In the genomic region with DNA sequence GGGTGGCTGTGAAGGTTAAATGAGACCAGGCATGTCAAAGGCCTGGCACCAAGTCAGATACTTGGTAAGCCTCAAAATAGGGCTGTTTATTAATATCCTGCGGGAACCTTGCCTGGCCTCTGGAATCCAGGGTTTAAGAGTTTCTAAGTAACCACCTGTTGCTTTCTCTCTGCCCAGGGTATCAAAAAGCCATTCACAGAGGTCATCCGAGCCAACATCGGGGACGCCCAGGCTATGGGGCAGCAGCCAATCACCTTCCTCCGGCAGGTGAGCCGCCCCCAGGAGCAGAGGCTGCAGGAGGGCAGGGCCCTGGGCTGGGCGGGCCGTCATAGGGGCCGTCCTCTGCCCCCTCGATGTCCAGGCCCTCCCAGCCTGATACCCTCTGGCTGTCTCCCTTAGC, we compare ENCODE assay signal across 17 cellular contexts. TPM values are rescaled to one million over a fixed set of nuclear protein-coding genes. Genes with fewer than 3 reads are reported as not detected.
DNase-seq lines count a peak whose midpoint lies in the region; ATAC-seq, FAIRE-seq and TF ChIP-seq lines count a peak whose summit lies in the region.
"Had no signal": no experiment of that assay in that cellular context is flagged by ENCODE, and none has a peak within 500 bp of the region (broad histone marks: within the 10 kb centered on the region; RNA-seq: fewer than 3 reads in every experiment).

No MANE protein-coding gene starts in this region.

- H4K20me1 ChIP-seq in K562 (replicated peaks; ENCODE audit: control insufficient read depth, insufficient read depth, low read length): no peaks in the 10 kb centered on the region

- CTCF ChIA-PET in K562 (lab: Yijun Ruan, JAX; ENCODE audit: low intra/inter-chr PET ratio): no interaction called here

- DNase-seq in H7: peak; percentile 70
- peak in 1 of 4 experiments; percentile 20 for DNase-seq in K562 (ENCODE audit: extremely low read depth in 1 of 4, low spot score in 3 of 4)
- peak; percentile 98 for DNase-seq in myocyte (ENCODE audit: low read depth)
- no peak for DNase-seq in stimulated activated effector memory CD8-positive, alpha-beta T cell treated with anti-CD3 and anti-CD28 coated beads, Interleukin-12 subunit alpha, Interleukin-12 subunit beta, amount 100 ng/mL, for 72 hours (ENCODE audit: low spot score in 2 of 2)
- DNase-seq in HFFc6: no peak
- DNase-seq in urothelium cell line (ENCODE audit: low spot score): no peak
- DNase-seq in D341Med (ENCODE audit: low spot score): no peak
- DNase-seq: CD8-positive, alpha-beta T cell; GF-D8; KG1; NCI-H1092; NCI-H2227 treated with DMSO at 0.1 percent for 48 hours; NCI-H526 had no signal

- no peaks in the 10 kb centered on the region for H3K27me3 Mint-ChIP-seq in HFFc6 (ENCODE audit: insufficient read depth)
- H3K27me3 Mint-ChIP-seq: B cell had no signal

- ATAC-seq in K562 (no peak), HG02610 (IDR thresholded peaks at IDR 0.05; ENCODE audit: unreplicated experiment) (no peak)
- peak; percentile 9 for ATAC-seq in stimulated activated effector memory CD8-positive, alpha-beta T cell treated with anti-CD3 and anti-CD28 coated beads, Interleukin-12 subunit alpha, Interleukin-12 subunit beta, amount 100 ng/mL, for 72 hours
- ATAC-seq: CD8-positive, alpha-beta T cell had no signal

- H3K4me1 Mint-ChIP-seq in stimulated activated effector memory CD8-positive, alpha-beta T cell treated with anti-CD3 and anti-CD28 coated beads, Interleukin-12 subunit alpha, Interleukin-12 subunit beta, amount 100 ng/mL, for 72 hours: no peaks in the 10 kb centered on the region
- peaks cover 19% of the 10 kb centered on the region for H3K4me1 Mint-ChIP-seq in HFFc6 (ENCODE audit: low read depth)
- H3K4me1 Mint-ChIP-seq: B cell had no signal

- H3K4me1 ChIP-seq in K562 (replicated peaks in 1 of 2; ENCODE audit: control insufficient read depth in 2 of 2, insufficient read depth in 2 of 2, low read length in 2 of 2): peaks cover 6 to 19% of the 10 kb centered on the region in 2 experiments; a peak in 4 of 5 replicates

- H3K4me3 Mint-ChIP-seq in stimulated activated effector memory CD8-positive, alpha-beta T cell treated with anti-CD3 and anti-CD28 coated beads, Interleukin-12 subunit alpha, Interleukin-12 subunit beta, amount 100 ng/mL, for 72 hours: no peak overlapping the region
- no peak overlapping the region for H3K4me3 Mint-ChIP-seq in HFFc6
- H3K4me3 Mint-ChIP-seq: B cell; CD8-positive, alpha-beta T cell had no signal

- H3K4me3 ChIP-seq in H7 (ENCODE audit: insufficient read depth, low read depth, low read length) (no peak overlapping the region), K562 (no peak overlapping the region)
- H3K4me3 ChIP-seq: SJSA1 had no signal

- intact Hi-C loops in K562 (cut with micrococcal nuclease): no loop called here

- no peak overlapping the region for H2AFZ ChIP-seq in K562 (ENCODE audit: low read depth, low read length)

- no peaks in the 10 kb centered on the region for H3K79me2 ChIP-seq in K562 (ENCODE audit: control insufficient read depth, insufficient read depth, low read length)

- H3K36me3 ChIP-seq in H7 (replicated peaks; ENCODE audit: control insufficient read depth, insufficient read depth, low read length) (peaks cover 26% of the 10 kb centered on the region), K562 (ENCODE audit: control insufficient read depth, insufficient read depth, low read length) (no peaks in the 10 kb centered on the region)

- FAIRE-seq in K562 (lab: Jason Lieb, UNC): no peak
- FAIRE-seq in urothelium cell line (lab: Jason Lieb, UNC): no peak
- FAIRE-seq: GM19239 had no signal

- H3K27ac Mint-ChIP-seq in stimulated activated effector memory CD8-positive, alpha-beta T cell treated with anti-CD3 and anti-CD28 coated beads, Interleukin-12 subunit alpha, Interleukin-12 subunit beta, amount 100 ng/mL, for 72 hours: no peak overlapping the region
- H3K27ac Mint-ChIP-seq in HFFc6: no peak overlapping the region
- H3K27ac Mint-ChIP-seq: B cell; CD8-positive, alpha-beta T cell had no signal

- H3K36me3 Mint-ChIP-seq in stimulated activated effector memory CD8-positive, alpha-beta T cell treated with anti-CD3 and anti-CD28 coated beads, Interleukin-12 subunit alpha, Interleukin-12 subunit beta, amount 100 ng/mL, for 72 hours: peaks cover 23% of the 10 kb centered on the region
- no peaks in the 10 kb centered on the region for H3K36me3 Mint-ChIP-seq in HFFc6 (ENCODE audit: low read depth)
- H3K36me3 Mint-ChIP-seq: CD8-positive, alpha-beta T cell had no signal

- 81% methylated on average over 9 of the region's 10 CpGs for WGBS in K562 (ENCODE audit: insufficient coverage, low coverage, missing lambda C conversion rate)

- H3K27ac ChIP-seq in K562 (ENCODE audit: extremely low read depth, low read depth, low read length): no peak overlapping the region
- H3K27ac ChIP-seq: SJSA1 had no signal

- no peaks in the 10 kb centered on the region for H3K9me3 ChIP-seq in K562 (replicated peaks; ENCODE audit: control insufficient read depth, insufficient read depth, low read depth, low read length)
- H3K9me3 ChIP-seq: SJSA1 had no signal

- H3K27me3 ChIP-seq in H7 (ENCODE audit: control insufficient read depth, insufficient read depth, low read length): no peaks in the 10 kb centered on the region
- H3K27me3 ChIP-seq in K562 (ENCODE audit: control insufficient read depth in 2 of 2, insufficient read depth in 2 of 2, low read length in 2 of 2): no peaks in the 10 kb centered on the region
- H3K27me3 ChIP-seq: SJSA1 had no signal

- no peak for TF ChIP-seq CTCF in K562 (IDR thresholded peaks at IDR 0.05 in 2 of 3, conservative IDR thresholded peaks at IDR 0.05 in 1 of 3; ENCODE audit: insufficient read depth in 2 of 3, low read depth in 1 of 3, low read length in 3 of 3)
- TF ChIP-seq CTCF in HFFc6 (IDR thresholded peaks at IDR 0.05): no peak

- TF ChIP-seq RAD21 in K562 (CRISPR knock-in tag; conservative IDR thresholded peaks at IDR 0.05 in 1 of 2, IDR thresholded peaks at IDR 0.05 in 1 of 2): no peak

- no peak for TF ChIP-seq POLR2A in K562 (conservative IDR thresholded peaks at IDR 0.05)

- POLR2A ChIA-PET in K562 (lab: Yijun Ruan, JAX): no interaction called here

- no peak overlapping the region for H3K9ac ChIP-seq in K562 (ENCODE audit: insufficient read depth in 1 of 2, low read depth in 2 of 2, low read length in 2 of 2)

- H3K4me2 ChIP-seq in K562 (ENCODE audit: insufficient read depth, low read length): no peak overlapping the region

- in situ Hi-C loops in K562 (cut with MboI): no loop called here

- no peaks in the 10 kb centered on the region for H3K9me3 Mint-ChIP-seq in stimulated activated effector memory CD8-positive, alpha-beta T cell treated with anti-CD3 and anti-CD28 coated beads, Interleukin-12 subunit alpha, Interleukin-12 subunit beta, amount 100 ng/mL, for 72 hours
- no peaks in the 10 kb centered on the region for H3K9me3 Mint-ChIP-seq in HFFc6
- H3K9me3 Mint-ChIP-seq: CD8-positive, alpha-beta T cell had no signal

- no peak for TF ChIP-seq EP300 in K562 (IDR thresholded peaks at IDR 0.05; ENCODE audit: low read length)

- BruUV-seq in K562 (replicated peaks; lab: Mats Ljungman, UMichigan): no TSS peak

- H3K9me1 ChIP-seq in K562 (ENCODE audit: control insufficient read depth, insufficient read depth, low read length): no peaks in the 10 kb centered on the region

TF ChIP-seq in K562, 482 proteins besides CTCF, POLR2A, EP300 and RAD21:
- no peak for TF ChIP-seq ZNF274 (IDR thresholded peaks at IDR 0.05; ENCODE audit: borderline replicate concordance, low read depth, low read length)
- TF ChIP-seq ESRRA (IDR thresholded peaks at IDR 0.05; ENCODE audit: borderline replicate concordance, low read depth): 0 out of 2 replicates have a peak, but pooled peaks have one; percentile 4

RNA-seq across cellular contexts. Expression of a gene that starts 13.3 kb away (rescaled TPM):
- total RNA-seq in H7 (2014; rRNA removed; shearing (Covaris generic)): 56.8 and 63.2 TPM in 2 replicates
- total RNA-seq in K562 (2011; cell fraction: chromatin; rRNA removed; ENCODE audit: low replicate concordance): 9.1 and 9.7 TPM in 2 replicates
- total RNA-seq in K562 (2011; cell fraction: nucleolus; rRNA removed): 4.7 and 5.9 TPM in 2 replicates
- total RNA-seq in K562 (2011; cell fraction: nucleoplasm; rRNA removed): 9.2 and 12.0 TPM in 2 replicates
- total RNA-seq in K562 (2014; rRNA removed) (7.2 and 7.3 TPM in 2 replicates), K562 (2014; rRNA removed; fragmentation: Illumina TruSeq; extraction: Trizol) (3.7 and 5.0 TPM in 2 replicates), K562 (2015; rRNA removed; fragmentation: Illumina TruSeq; extraction: Trizol) (2.8 and 3.0 TPM in 2 replicates), K562 (2021) (12.9 and 14.4 TPM in 2 replicates), myocyte (17.0 and 22.1 TPM in 2 replicates)
- polyA plus RNA-seq in K562 (2011; rRNA removed) (5.8 and 10.4 TPM in 2 replicates), K562 (2014; fragmentation: Illumina TruSeq; extraction: Trizol) (10.0 and 12.1 TPM in 2 replicates), K562 (2014; fragmentation: Nextera tagmentation; extraction: Ambion mirVana) (under 1 TPM; 0.79 to 0.96 TPM), K562 (2014; rRNA removed) (6.8 and 7.7 TPM in 2 replicates)
- 9.4 and 12.6 TPM in 2 replicates for polyA plus RNA-seq in K562 (2011; cell fraction: cytosol; rRNA removed)
- 8.1 and 12.3 TPM in 2 replicates for polyA plus RNA-seq in K562 (2011; cell fraction: nucleus; rRNA removed)
- 6.6 and 23.6 TPM in 2 replicates for polyA plus RNA-seq in K562 (2012)
- polyA minus RNA-seq in K562 (2011; rRNA and poly(A)+ RNA removed): 5.9 and 6.5 TPM in 2 replicates
- polyA minus RNA-seq in K562 (2011; cell fraction: cytosol; rRNA and poly(A)+ RNA removed): 4.6 and 13.5 TPM in 2 replicates
- 1.6 and 5.9 TPM in 2 replicates for polyA minus RNA-seq in K562 (2011; cell fraction: nucleus; rRNA and poly(A)+ RNA removed)
- polyA plus RNA-seq in myocyte (2012): 30.1 TPM
- 10 to 100 TPM; 11.5 to 17.4 (median 14.0) TPM for total RNA-seq in HFFc6 (2021; fragmentation: NEBNext Ultra II Directional; extraction: Animal tissue kit (Norgen Biotek cat#: 25700))

Comparison
In these comparisons a context has a peak if more than half of its experiments do, and no peak if none do; other contexts are left out.
1. DNase-seq: peak in H7 (single experiment) and myocyte (single experiment); none in stimulated activated effector memory CD8-positive, alpha-beta T cell treated with anti-CD3 and anti-CD28 coated beads, Interleukin-12 subunit alpha, Interleukin-12 subunit beta, amount 100 ng/mL, for 72 hours (0 of 2), HFFc6 (single experiment), urothelium cell line (single experiment) and D341Med (single experiment).